ENCODE assay signal across 8 cellular contexts in the genomic region with DNA sequence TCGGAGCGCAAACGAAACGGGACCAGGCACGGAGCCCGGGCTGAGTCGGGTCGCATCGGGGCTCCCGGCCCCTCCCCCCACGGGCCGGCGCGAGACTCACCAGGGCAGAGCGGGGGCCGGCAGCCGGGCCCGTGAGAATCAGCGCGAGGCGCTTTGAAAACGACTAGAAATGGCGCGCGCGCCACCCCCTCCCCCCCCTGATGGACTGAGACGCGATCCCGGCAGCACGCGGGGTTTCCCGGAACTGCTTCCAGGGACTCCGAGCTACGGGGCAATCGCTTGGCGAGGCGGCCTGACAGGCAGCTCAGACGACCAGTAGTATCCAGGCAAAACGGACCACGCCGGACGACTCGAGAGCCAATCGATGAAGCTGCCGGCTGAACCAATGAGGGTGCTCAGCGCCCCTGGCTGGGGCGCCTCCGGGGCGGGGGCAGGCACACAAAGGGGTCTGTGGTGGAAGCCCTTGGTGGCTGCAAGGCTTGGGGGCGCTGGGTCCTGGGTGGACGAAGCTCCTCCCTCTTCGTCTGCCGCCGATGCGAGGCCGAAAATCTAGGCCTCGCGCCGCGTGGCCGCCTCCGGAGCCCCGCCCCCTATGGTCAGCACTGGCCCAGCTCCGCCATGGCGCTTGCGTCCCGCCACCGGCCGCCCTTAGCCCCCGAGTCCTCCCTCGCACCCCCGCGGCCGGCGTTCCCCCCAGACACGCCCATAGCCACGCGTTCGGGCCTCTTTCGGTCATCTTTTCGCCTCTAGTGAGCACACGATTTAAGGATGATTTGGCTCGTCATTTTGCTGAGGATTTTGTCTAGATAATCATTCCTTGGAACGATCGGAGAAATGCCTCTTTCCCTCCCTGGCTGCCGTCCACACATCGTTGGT. TPM values are rescaled to one million over a fixed set of nuclear protein-coding genes. Genes with fewer than 3 reads are reported as not detected.
DNase-seq lines count a peak whose midpoint lies in the region; ATAC-seq and TF ChIP-seq lines count a peak whose summit lies in the region.

Gene HNRNPR (minus strand): TSS at position 174 of the 876 bp plus-strand sequence. CDS start 3,276 bp downstream, outside the sequence.

- H3K4me3 Mint-ChIP-seq in GM23338 (peak within 1 kb of the TSS; percentile 95), naive B cell (peak within 1 kb of the TSS; percentile 89 to 100 (median 95))
- peak within 1 kb of the TSS; percentile 91 for H3K4me3 Mint-ChIP-seq in stimulated activated memory B cell treated with anti-CD40 and anti-IgM and Interleukin-4, amounts not matched to agents 10 μg/mL and 1 μg/mL and 100 μg/mL, for 72 hours

- H3F3A ChIP-seq in GM23338 (replicated peaks; ENCODE audit: low read depth), result peaks cover 5% of the 10 kb centered on the region; the same call in 1 of the 2 replicates

- peaks cover 44% of the 10 kb centered on the region for H3K27me3 Mint-ChIP-seq in GM23338 (ENCODE audit: insufficient read depth, low read depth, poor library complexity)
- no peaks in the 10 kb centered on the region for H3K27me3 Mint-ChIP-seq in naive B cell
- H3K27me3 Mint-ChIP-seq in stimulated activated memory B cell treated with anti-CD40 and anti-IgM and Interleukin-4, amounts not matched to agents 10 μg/mL and 1 μg/mL and 100 μg/mL, for 72 hours, result no peaks in the 10 kb centered on the region

- H3K27ac Mint-ChIP-seq in GM23338 (peak within 1 kb of the TSS; percentile 97), naive B cell (peak within 1 kb of the TSS; percentile 88 to 99 (median 95))
- H3K27ac Mint-ChIP-seq in stimulated activated memory B cell treated with anti-CD40 and anti-IgM and Interleukin-4, amounts not matched to agents 10 μg/mL and 1 μg/mL and 100 μg/mL, for 72 hours, result peak within 1 kb of the TSS; percentile 95

- H3K4me1 ChIP-seq in GM23338 (ENCODE audit: insufficient read depth), result peaks cover 36% of the 10 kb centered on the region

- peak; percentile 96 for ATAC-seq in GM23338
- ATAC-seq in naive B cell (ENCODE audit: low read depth in 2 of 2), result peak; percentile 95 to 97
- ATAC-seq in stimulated activated memory B cell treated with anti-CD40 and anti-IgM and Interleukin-4, amounts not matched to agents 10 μg/mL and 1 μg/mL and 100 μg/mL, for 72 hours, result peak; percentile 99

- no peaks in the 10 kb centered on the region for H3K9me2 ChIP-seq in GM23338 (ENCODE audit: insufficient read depth)

- H3K36me3 ChIP-seq in GM23338 (ENCODE audit: insufficient read depth), result no peaks in the 10 kb centered on the region

- peaks cover 43% of the 10 kb centered on the region for H3K79me2 ChIP-seq in GM23338 (replicated peaks; ENCODE audit: insufficient read depth)

- H3K4me2 ChIP-seq in GM23338, result peak within 1 kb of the TSS; percentile 93

- peak within 1 kb of the TSS; percentile 89 for H3K27ac ChIP-seq in GM23338 (ENCODE audit: low read depth)

- DNase-seq in Daoy (ENCODE audit: low read depth) (peak; percentile 100), GM23338 (ENCODE audit: low spot score) (peak; percentile 100), LHCN-M2 (ENCODE audit: low read depth) (peak; percentile 100), RPMI8226 (peak; percentile 100), fibroblast of gingiva (ENCODE audit: low read depth) (peak; percentile 100), naive B cell (peak; percentile 97)
- peak; percentile 97 for DNase-seq in activated T-helper 1 cell treated with anti-CD3 and anti-CD28 coated beads, Interleukin-2, amount 50 U/mL, for 16 hours (ENCODE audit: low read depth in 1 of 2, low spot score in 1 of 2)

- TF ChIP-seq CTCF in GM23338 (conservative IDR thresholded peaks at IDR 0.05; ENCODE audit: low read depth in 2 of 2), result no peak

- H2AFZ ChIP-seq in GM23338, result peak within 1 kb of the TSS; percentile 96

- peaks cover 39% of the 10 kb centered on the region for H4K20me1 ChIP-seq in GM23338 (replicated peaks; ENCODE audit: insufficient read depth)

- H3K27me3 ChIP-seq in GM23338 (ENCODE audit: insufficient read depth), result peaks cover 45% of the 10 kb centered on the region

- no peaks in the 10 kb centered on the region; the same call in 2 of the 3 replicates for H3K9me3 Mint-ChIP-seq in GM23338
- H3K9me3 Mint-ChIP-seq in naive B cell, result no peaks in the 10 kb centered on the region
- H3K9me3 Mint-ChIP-seq in stimulated activated memory B cell treated with anti-CD40 and anti-IgM and Interleukin-4, amounts not matched to agents 10 μg/mL and 1 μg/mL and 100 μg/mL, for 72 hours, result no peaks in the 10 kb centered on the region

- H3K4me1 Mint-ChIP-seq in GM23338 (peaks cover 34% of the 10 kb centered on the region), naive B cell (peaks cover 31 to 44% (median 44%) of the 10 kb centered on the region in 3 donors)
- peaks cover 49% of the 10 kb centered on the region for H3K4me1 Mint-ChIP-seq in stimulated activated memory B cell treated with anti-CD40 and anti-IgM and Interleukin-4, amounts not matched to agents 10 μg/mL and 1 μg/mL and 100 μg/mL, for 72 hours

- H3K36me3 Mint-ChIP-seq in GM23338 (ENCODE audit: low read depth), result no peaks in the 10 kb centered on the region
- H3K36me3 Mint-ChIP-seq in naive B cell, result no peaks in the 10 kb centered on the region
- H3K36me3 Mint-ChIP-seq in stimulated activated memory B cell treated with anti-CD40 and anti-IgM and Interleukin-4, amounts not matched to agents 10 μg/mL and 1 μg/mL and 100 μg/mL, for 72 hours, result no peaks in the 10 kb centered on the region

- H3K4me3 ChIP-seq in GM23338, result peak within 1 kb of the TSS; percentile 88

TF ChIP-seq in GM23338, 12 proteins besides CTCF, POLR2A, EP300 and RAD21:
- peak; percentile 61 for TF ChIP-seq POLR2AphosphoS5 (IDR thresholded peaks at IDR 0.05; ENCODE audit: low read depth)
- peak; percentile 86 for TF ChIP-seq CREB1 (CRISPR knock-in tag; IDR thresholded peaks at IDR 0.05; ENCODE audit: low read depth)
- no peak for TF ChIP-seq REST (IDR thresholded peaks at IDR 0.05; ENCODE audit: unreplicated experiment)

RNA-seq across cellular contexts. Expression of gene HNRNPR, which starts in this region (rescaled TPM):
- 196 and 221 TPM in 2 replicates for total RNA-seq in Daoy (2014; rRNA removed; shearing (Covaris generic))
- 147 and 169 TPM in 2 replicates for total RNA-seq in GM23338 (2014; rRNA removed; shearing (Covaris generic))
- polyA plus RNA-seq in GM23338 (2016; fragmentation: Nextera tagmentation; extraction: Ambion mirVana) (183 and 200 TPM in 2 replicates), naive B cell (ENCODE audit: low read depth in 6 of 6) (100 to 1,000 TPM; 187 to 238 (median 208) TPM)
- total RNA-seq in LHCN-M2 (2014; rRNA removed), result 126 and 140 TPM in 2 replicates
- polyA plus RNA-seq in LHCN-M2 (2012), result 77.5 TPM

Comparison
In these comparisons a context has a peak if more than half of its experiments do, and no peak if none do; other contexts are left out.
1. Peak in every context shown above with its lines: DNase-seq, ATAC-seq, H3K4me3 ChIP-seq and H3K27ac ChIP-seq.